15 cellular contexts compared by ENCODE assay signal in genomic region chr11:27456140-27456801, GRCh38. TPM values are rescaled to one million over a fixed set of nuclear protein-coding genes. Genes with fewer than 3 reads are reported as not detected.
A peak's percentile ranks its signal among the peaks of the same experiment; 100 is the strongest.
DNase-seq lines count a peak whose midpoint lies in the region; ATAC-seq and TF ChIP-seq lines count a peak whose summit lies in the region.
"Had no signal": no experiment of that assay in that cellular context is flagged by ENCODE, and none has a peak within 500 bp of the region (broad histone marks: within the 10 kb centered on the region; RNA-seq: fewer than 3 reads in every experiment).

No MANE protein-coding gene starts in this region.

- H3K27ac ChIP-seq in 22Rv1, result peak overlapping the region; percentile 67
- peak overlapping the region; percentile 4; the same call in 1 of the 2 replicates for H3K27ac ChIP-seq in HUES64 (ENCODE audit: low read depth, low read length)
- H3K27ac ChIP-seq in body of pancreas, result peak overlapping the region in 3 of 4 donors; percentile 62 to 99 (median 97)
- no peak overlapping the region for H3K27ac ChIP-seq in CD8-positive, alpha-beta T cell (ENCODE audit: low read depth, low read length)

- H3K9me3 ChIP-seq in HUES64 (ENCODE audit: insufficient read depth, low read depth, low read length) (peaks cover 5% of the 10 kb centered on the region; the same call in 1 of the 2 replicates), body of pancreas (no peaks in the 10 kb centered on the region)
- H3K9me3 ChIP-seq in CD8-positive, alpha-beta T cell (ENCODE audit: low read length), result no peaks in the 10 kb centered on the region

- H3K36me3 Mint-ChIP-seq in CD8-positive, alpha-beta T cell, result no peaks in the 10 kb centered on the region
- H3K36me3 Mint-ChIP-seq in activated CD8-positive, alpha-beta T cell treated with anti-CD3 and anti-CD28 coated beads, Interleukin-2, amount 10 ng/mL, durations not matched to agents 7 days and 5 days (ENCODE audit: low read depth), result no peaks in the 10 kb centered on the region

- peak; percentile 43 for ATAC-seq in body of pancreas
- no peak for ATAC-seq in CD8-positive, alpha-beta T cell
- no peak for ATAC-seq in activated CD8-positive, alpha-beta T cell treated with anti-CD3 and anti-CD28 coated beads, Interleukin-2, amount 10 ng/mL, durations not matched to agents 7 days and 5 days
- ATAC-seq: naive thymus-derived CD4-positive, alpha-beta T cell had no signal

- H3K4me1 ChIP-seq in HUES64 (ENCODE audit: insufficient read depth, low read length), result peaks cover 57% of the 10 kb centered on the region
- H3K4me1 ChIP-seq in body of pancreas, result peaks cover 96% of the 10 kb centered on the region
- no peaks in the 10 kb centered on the region for H3K4me1 ChIP-seq in CD8-positive, alpha-beta T cell (ENCODE audit: insufficient read depth, low read length)

- TF ChIP-seq CTCF in 22Rv1 (IDR thresholded peaks at IDR 0.05) (no peak), body of pancreas (IDR thresholded peaks at IDR 0.05) (no peak)
- TF ChIP-seq CTCF in CD8-positive, alpha-beta T cell (IDR thresholded peaks at IDR 0.05), result no peak

- H3K9ac ChIP-seq in HUES64 (ENCODE audit: low read depth, low read length), result no peak overlapping the region

- no peaks in the 10 kb centered on the region for H3K4me1 Mint-ChIP-seq in CD8-positive, alpha-beta T cell (ENCODE audit: low read depth)
- no peaks in the 10 kb centered on the region for H3K4me1 Mint-ChIP-seq in activated CD8-positive, alpha-beta T cell treated with anti-CD3 and anti-CD28 coated beads, Interleukin-2, amount 10 ng/mL, durations not matched to agents 7 days and 5 days (ENCODE audit: low read depth)
- H3K4me1 Mint-ChIP-seq: naive thymus-derived CD4-positive, alpha-beta T cell had no signal

- DNase-seq in body of pancreas (peak in 1 of 4 donors; percentile 30), kidney tubule cell (ENCODE audit: low spot score) (peak; percentile 94), NCI-H128 (lab: John Stamatoyannopoulos, UW; ENCODE audit: unreplicated experiment) (no peak), NAMALWA (ENCODE audit: low spot score) (no peak)
- DNase-seq in CD8-positive, alpha-beta T cell, result no peak
- no peak for DNase-seq in activated CD8-positive, alpha-beta T cell treated with anti-CD3 and anti-CD28 coated beads, Interleukin-2, amount 10 ng/mL, durations not matched to agents 7 days and 5 days
- DNase-seq: activated effector memory CD4-positive, alpha-beta T cell treated with anti-CD3 and anti-CD28 coated beads, Interleukin-2, amount 50 U/mL, for 16 hours; H7; Karpas-422; naive thymus-derived CD4-positive, alpha-beta T cell; NCI-H2171 treated with DMSO at 0.1 percent for 48 hours; RPMI8226; stimulated activated naive CD4-positive, alpha-beta T cell had no signal

- intact Hi-C loops in body of pancreas (cut with DNase I), result no loop called here
- intact Hi-C loops in CD8-positive, alpha-beta T cell (cut with DNase I, micrococcal nuclease), result loop anchor here in 1 of 2 experiments (10.0 kb wide), 1 partner anchor 61 kb away; no protein-coding TSS in a partner anchor

- no peak for TF ChIP-seq POLR2A in body of pancreas (IDR thresholded peaks at IDR 0.05)

- H3K27me3 Mint-ChIP-seq in CD8-positive, alpha-beta T cell (ENCODE audit: low read depth), result peaks cover 7% of the 10 kb centered on the region
- H3K27me3 Mint-ChIP-seq in activated CD8-positive, alpha-beta T cell treated with anti-CD3 and anti-CD28 coated beads, Interleukin-2, amount 10 ng/mL, durations not matched to agents 7 days and 5 days (ENCODE audit: low read depth), result peaks cover 3% of the 10 kb centered on the region

- POLR2A ChIA-PET in CD8-positive, alpha-beta T cell (lab: Charles Lee), result no interaction called here
- POLR2A ChIA-PET in activated CD8-positive, alpha-beta T cell treated with anti-CD3 and anti-CD28 coated beads, Interleukin-2, amount 10 ng/mL, durations not matched to agents 7 days and 5 days (lab: Charles Lee), result no interaction called here

- WGBS in HUES64, result 88% methylated on average over 2 of the region's 2 CpGs
- 13 to 15% methylated on average over 2 of the region's 2 CpGs for WGBS in body of pancreas, 2 donors

- H3K36me3 ChIP-seq in HUES64 (ENCODE audit: insufficient read depth, low read length), result no peaks in the 10 kb centered on the region
- H3K36me3 ChIP-seq in body of pancreas (replicated peaks in 1 of 2; ENCODE audit: insufficient read depth in 1 of 2, low read depth in 2 of 2), result no peaks in the 10 kb centered on the region
- H3K36me3 ChIP-seq in CD8-positive, alpha-beta T cell (ENCODE audit: insufficient read depth, low read length), result no peaks in the 10 kb centered on the region

- H3K4me3 ChIP-seq in HUES64 (ENCODE audit: low read length) (no peak overlapping the region), body of pancreas (no peak overlapping the region)
- no peak overlapping the region for H3K4me3 ChIP-seq in CD8-positive, alpha-beta T cell (ENCODE audit: low read depth, low read length)

- H3K9me3 Mint-ChIP-seq in CD8-positive, alpha-beta T cell, result no peaks in the 10 kb centered on the region
- no peaks in the 10 kb centered on the region for H3K9me3 Mint-ChIP-seq in activated CD8-positive, alpha-beta T cell treated with anti-CD3 and anti-CD28 coated beads, Interleukin-2, amount 10 ng/mL, durations not matched to agents 7 days and 5 days (ENCODE audit: insufficient read depth)

- H3K4me3 Mint-ChIP-seq in CD8-positive, alpha-beta T cell, result no peak overlapping the region
- H3K4me3 Mint-ChIP-seq in activated CD8-positive, alpha-beta T cell treated with anti-CD3 and anti-CD28 coated beads, Interleukin-2, amount 10 ng/mL, durations not matched to agents 7 days and 5 days, result no peak overlapping the region
- H3K4me3 Mint-ChIP-seq: naive thymus-derived CD4-positive, alpha-beta T cell had no signal

- H3K27ac Mint-ChIP-seq in CD8-positive, alpha-beta T cell, result no peak overlapping the region
- H3K27ac Mint-ChIP-seq in activated CD8-positive, alpha-beta T cell treated with anti-CD3 and anti-CD28 coated beads, Interleukin-2, amount 10 ng/mL, durations not matched to agents 7 days and 5 days, result no peak overlapping the region
- H3K27ac Mint-ChIP-seq: naive thymus-derived CD4-positive, alpha-beta T cell had no signal

- H3K27me3 ChIP-seq in HUES64 (ENCODE audit: insufficient read depth, low read length) (no peaks in the 10 kb centered on the region), body of pancreas (no peaks in the 10 kb centered on the region)
- H3K27me3 ChIP-seq in CD8-positive, alpha-beta T cell (ENCODE audit: insufficient read depth, low read length), result no peaks in the 10 kb centered on the region

- CTCF ChIA-PET in CD8-positive, alpha-beta T cell (lab: Charles Lee), result no interaction called here
- CTCF ChIA-PET in activated CD8-positive, alpha-beta T cell treated with anti-CD3 and anti-CD28 coated beads, Interleukin-2, amount 10 ng/mL, durations not matched to agents 7 days and 5 days (lab: Charles Lee), result no interaction called here

RNA-seq across cellular contexts. Expression of gene LGR4, which starts 16.3 kb away (rescaled TPM):
- 42.3 TPM for polyA plus RNA-seq in HUES64 (2013, experiment 1 of 2)
- 45.0 TPM for polyA plus RNA-seq in HUES64 (2013, experiment 2 of 2)
- total RNA-seq in body of pancreas, result 100 to 1,000 TPM; 120 to 145 TPM
- under 1 TPM; 0.22 to 0.90 TPM for total RNA-seq in CD8-positive, alpha-beta T cell
- total RNA-seq in activated CD8-positive, alpha-beta T cell treated with anti-CD3 and anti-CD28 coated beads, Interleukin-2, amount 10 ng/mL, durations not matched to agents 7 days and 5 days, result under 1 TPM in 1 of 2 experiments, not detected in 1; 0.05 TPM

RNA-seq across cellular contexts. Expression of gene LIN7C, which starts 50.3 kb away (rescaled TPM):
- 17.2 TPM for polyA plus RNA-seq in HUES64 (2013, experiment 1 of 2)
- 19.0 TPM for polyA plus RNA-seq in HUES64 (2013, experiment 2 of 2)
- 10 to 100 TPM; 17.5 to 27.8 TPM for total RNA-seq in body of pancreas
- total RNA-seq in CD8-positive, alpha-beta T cell, result 10 to 100 TPM; 24.0 to 26.0 TPM
- total RNA-seq in activated CD8-positive, alpha-beta T cell treated with anti-CD3 and anti-CD28 coated beads, Interleukin-2, amount 10 ng/mL, durations not matched to agents 7 days and 5 days, result 10 to 100 TPM; 18.9 to 19.0 TPM

Comparison
In these comparisons a context has a peak if more than half of its experiments do, and no peak if none do; other contexts are left out.
1. RNA of gene LGR4, which starts 16.3 kb away (total RNA-seq): 120 to 145 TPM in body of pancreas; 0.22 to 0.90 TPM in CD8-positive, alpha-beta T cell and 0.05 TPM in activated CD8-positive, alpha-beta T cell treated with anti-CD3 and anti-CD28 coated beads, Interleukin-2, amount 10 ng/mL, durations not matched to agents 7 days and 5 days; every median in the first group is over 10 times any median in the second.